In genomic region chr12:82789674-82790073, GRCh38 we compare ENCODE assay signal across 20 cellular contexts.
DNase-seq lines count a peak whose midpoint lies in the region; ATAC-seq, FAIRE-seq and TF ChIP-seq lines count a peak whose summit lies in the region.
"Had no signal": no experiment of that assay in that cellular context is flagged by ENCODE, and none has a peak within 500 bp of the region (broad histone marks: within the 10 kb centered on the region; RNA-seq: fewer than 3 reads in every experiment).

No MANE protein-coding gene starts in this region.

- no peak overlapping the region for H3K27ac Mint-ChIP-seq in T-cell
- H3K27ac Mint-ChIP-seq: CD8-positive, alpha-beta T cell; HFFc6 had no signal

- H3K4me1 Mint-ChIP-seq in T-cell, result no peaks in the 10 kb centered on the region

- TF ChIP-seq RAD21 in A549 (conservative IDR thresholded peaks at IDR 0.05 in 1 of 2, IDR thresholded peaks at IDR 0.05 in 1 of 2), result no peak

- DNase-seq in A549 (ENCODE audit: low read depth in 1 of 2, low spot score in 1 of 2) (peak in 1 of 2 experiments; percentile 11), LNCaP clone FGC (ENCODE audit: low read depth) (peak; percentile 80), dorsolateral prefrontal cortex (no peak), T-cell (no peak), DMS153 treated with DMSO at 0.1 percent for 48 hours (lab: John Stamatoyannopoulos, UW; ENCODE audit: unreplicated experiment) (no peak), AG20443 (ENCODE audit: low spot score) (no peak)
- DNase-seq: AML-193; BE2C; Caco-2; CD8-positive, alpha-beta T cell; DMS153; DND-41; GOT3; HFFc6 had no signal

- H3K36me3 Mint-ChIP-seq in T-cell, result peaks cover 7% of the 10 kb centered on the region
- H3K36me3 Mint-ChIP-seq: CD8-positive, alpha-beta T cell had no signal

- H3K4me1 ChIP-seq in A549, result no peaks in the 10 kb centered on the region
- H3K4me1 ChIP-seq: BLaER1 treated with 17β-estradiol and CSF1 and Interleukin-3, amounts not matched to agents 10 nM and 100 nM; Caco-2 had no signal

- TF ChIP-seq CTCF in A549 (IDR thresholded peaks at IDR 0.05) (no peak), C4-2B (conservative IDR thresholded peaks at IDR 0.05) (no peak), LNCaP clone FGC (IDR thresholded peaks at IDR 0.05; ENCODE audit: control insufficient read depth, extremely low read depth, insufficient read depth) (no peak), dorsolateral prefrontal cortex (IDR thresholded peaks at IDR 0.05 in 54 of 56, conservative IDR thresholded peaks at IDR 0.05 in 2 of 56; ENCODE audit: low read depth in 1 of 56, partially characterized antibody in 56 of 56) (no peak)

- POLR2A ChIA-PET in A549 (lab: Yijun Ruan, JAX) (no interaction called here), T-cell (lab: Charles Lee) (no interaction called here)

- H3K4me2 ChIP-seq in A549, result no peak overlapping the region
- H3K4me2 ChIP-seq: BLaER1 treated with 17β-estradiol and CSF1 and Interleukin-3, amounts not matched to agents 10 nM and 100 nM had no signal

- H3K9me3 ChIP-seq in A549, result no peaks in the 10 kb centered on the region
- H3K9me3 ChIP-seq: BE2C; BLaER1 treated with 17β-estradiol and CSF1 and Interleukin-3, amounts not matched to agents 10 nM and 100 nM; Caco-2; HAP-1 had no signal

- TF ChIP-seq POLR2A in A549 (IDR thresholded peaks at IDR 0.05; ENCODE audit: low read length), result no peak

- TF ChIP-seq EP300 in A549 (IDR thresholded peaks at IDR 0.05), result no peak

- FAIRE-seq in A549 (lab: Jason Lieb, UNC), result peak; percentile 7
- FAIRE-seq: G401.6, GM12892, H54 had no signal

- H3K27me3 Mint-ChIP-seq in T-cell, result no peaks in the 10 kb centered on the region

- no peak overlapping the region for H3K4me3 Mint-ChIP-seq in T-cell
- H3K4me3 Mint-ChIP-seq: CD8-positive, alpha-beta T cell; HFFc6 had no signal

- no peaks in the 10 kb centered on the region for H3K9me3 Mint-ChIP-seq in T-cell
- H3K9me3 Mint-ChIP-seq: CD8-positive, alpha-beta T cell had no signal

- ATAC-seq in A549 (peak in 1 of 2 experiments; percentile 33; a peak in 1 of 6 replicates), T-cell (replicated peaks in 1 of 4) (no peak)
- ATAC-seq: CD8-positive, alpha-beta T cell had no signal

- no peaks in the 10 kb centered on the region for H3K27me3 ChIP-seq in dorsolateral prefrontal cortex
- H3K27me3 ChIP-seq: BE2C; BLaER1 treated with 17β-estradiol and CSF1 and Interleukin-3, amounts not matched to agents 10 nM and 100 nM had no signal

- H3K4me3 ChIP-seq in A549 (no peak overlapping the region), LNCaP clone FGC (ENCODE audit: low read depth, low read length) (no peak overlapping the region), dorsolateral prefrontal cortex (no peak overlapping the region)
- H3K4me3 ChIP-seq: BLaER1 treated with 17β-estradiol and CSF1 and Interleukin-3, amounts not matched to agents 10 nM and 100 nM; HAP-1 had no signal

- CTCF ChIA-PET in A549 (lab: Yijun Ruan, JAX), result interaction anchor here (0.6 kb wide), 2 partner anchors 11 to 37 kb away, joined by 3 read pairs; no protein-coding TSS in a partner anchor
- CTCF ChIA-PET in T-cell (lab: Charles Lee), result interaction anchor here (0.7 to 0.8 kb wide), 2 partner anchors 104 to 1678 kb away, joined by 3 to 5 read pairs; no protein-coding TSS in a partner anchor

- intact Hi-C loops in dorsolateral prefrontal cortex (cut with DNase I), result no loop called here

- H3K27ac ChIP-seq in A549, result no peak overlapping the region
- peak overlapping the region; percentile 26; the same call in 1 of the 2 replicates for H3K27ac ChIP-seq in C4-2B
- peak overlapping the region in 43 of 59 donors; percentile 1 to 98 (median 55) for H3K27ac ChIP-seq in dorsolateral prefrontal cortex
- H3K27ac ChIP-seq: BLaER1 treated with 17β-estradiol and CSF1 and Interleukin-3, amounts not matched to agents 10 nM and 100 nM had no signal

TF ChIP-seq in A549, 52 proteins besides CTCF, POLR2A, EP300 and RAD21:
- TF ChIP-seq CHD2 (IDR thresholded peaks at IDR 0.05; ENCODE audit: low read length, partially characterized antibody) (no peak), RNF2 (IDR thresholded peaks at IDR 0.05; ENCODE audit: borderline replicate concordance, low read depth) (no peak), FOSB (CRISPR knock-in tag; IDR thresholded peaks at IDR 0.05) (no peak), ATOH8 (CRISPR knock-in tag; IDR thresholded peaks at IDR 0.05; ENCODE audit: low read depth) (no peak)

Comparison
In these comparisons a context has a peak if more than half of its experiments do, and no peak if none do; other contexts are left out.
1. H3K27ac ChIP-seq: peak in C4-2B (single experiment) and dorsolateral prefrontal cortex (43 of 59); none in A549 (0 of 2).